20 cellular contexts compared by ENCODE assay signal in genomic region chr15:35723852-35724251, GRCh38.
"Had no signal": no experiment of that assay in that cellular context is flagged by ENCODE, and none has a peak within 500 bp of the region (broad histone marks: within the 10 kb centered on the region; RNA-seq: fewer than 3 reads in every experiment).

No MANE protein-coding gene starts in this region.

- H3K4me3 ChIP-seq: esophagus muscularis mucosa, gastroesophageal sphincter, heart left ventricle, pancreas, spleen, tibial artery had no signal

- H3K4me1 Mint-ChIP-seq: activated CD4-positive, alpha-beta T cell treated with anti-CD3 and anti-CD28 coated beads, Interleukin-2, amount 10 ng/mL, durations not matched to agents 24 days and 14 days; activated naive CD8-positive, alpha-beta T cell treated with anti-CD3 and anti-CD28 coated beads for 36 hours; activated T-helper 17 cell treated with anti-CD3 and anti-CD28 coated beads, Interleukin-2, amount 50 U/mL, for 72 hours; central memory CD8-positive, alpha-beta T cell; memory B cell; naive thymus-derived CD8-positive, alpha-beta T cell had no signal

- H3K36me3 ChIP-seq: esophagus muscularis mucosa, gastroesophageal sphincter, heart left ventricle, pancreas, spleen, tibial artery had no signal

- H3K4me3 Mint-ChIP-seq: activated CD4-positive, alpha-beta T cell treated with anti-CD3 and anti-CD28 coated beads, Interleukin-2, amount 10 ng/mL, durations not matched to agents 24 days and 14 days; activated CD8-positive, alpha-beta T cell treated with anti-CD3 and anti-CD28 coated beads for 36 hours; activated naive CD8-positive, alpha-beta T cell treated with anti-CD3 and anti-CD28 coated beads for 36 hours; activated T-helper 17 cell treated with anti-CD3 and anti-CD28 coated beads, Interleukin-2, amount 50 U/mL, for 72 hours; central memory CD8-positive, alpha-beta T cell; dendritic cell treated with granulocyte-macrophage colony-stimulating factor and Interleukin-4, amounts not matched to agents 40 ng/mL and 50 ng/mL, for 4 days; memory B cell; naive thymus-derived CD8-positive, alpha-beta T cell had no signal

- H3K9me3 ChIP-seq: esophagus muscularis mucosa, gastroesophageal sphincter, heart left ventricle, pancreas, spleen, tibial artery had no signal

- H3K27ac Mint-ChIP-seq: activated CD4-positive, alpha-beta T cell treated with anti-CD3 and anti-CD28 coated beads, Interleukin-2, amount 10 ng/mL, durations not matched to agents 24 days and 14 days; activated CD8-positive, alpha-beta T cell treated with anti-CD3 and anti-CD28 coated beads for 36 hours; activated naive CD8-positive, alpha-beta T cell treated with anti-CD3 and anti-CD28 coated beads for 36 hours; activated T-helper 17 cell treated with anti-CD3 and anti-CD28 coated beads, Interleukin-2, amount 50 U/mL, for 72 hours; dendritic cell treated with granulocyte-macrophage colony-stimulating factor and Interleukin-4, amounts not matched to agents 40 ng/mL and 50 ng/mL, for 4 days; memory B cell; naive thymus-derived CD8-positive, alpha-beta T cell had no signal

- H3K9me3 Mint-ChIP-seq: activated CD4-positive, alpha-beta T cell treated with anti-CD3 and anti-CD28 coated beads, Interleukin-2, amount 10 ng/mL, durations not matched to agents 24 days and 14 days; activated CD8-positive, alpha-beta T cell treated with anti-CD3 and anti-CD28 coated beads for 36 hours; activated naive CD8-positive, alpha-beta T cell treated with anti-CD3 and anti-CD28 coated beads for 36 hours; dendritic cell treated with granulocyte-macrophage colony-stimulating factor and Interleukin-4, amounts not matched to agents 40 ng/mL and 50 ng/mL, for 4 days had no signal

- H3K27me3 Mint-ChIP-seq: activated CD4-positive, alpha-beta T cell treated with anti-CD3 and anti-CD28 coated beads, Interleukin-2, amount 10 ng/mL, durations not matched to agents 24 days and 14 days; dendritic cell treated with granulocyte-macrophage colony-stimulating factor and Interleukin-4, amounts not matched to agents 40 ng/mL and 50 ng/mL, for 4 days had no signal

- H3K27me3 ChIP-seq: esophagus muscularis mucosa, gastroesophageal sphincter, heart left ventricle, pancreas, spleen, tibial artery had no signal

- H3K4me1 ChIP-seq: heart left ventricle, spleen, tibial artery had no signal

- DNase-seq: activated CD4-positive, alpha-beta T cell treated with anti-CD3 and anti-CD28 coated beads, Interleukin-2, amount 10 ng/mL, durations not matched to agents 24 days and 14 days; activated CD8-positive, alpha-beta T cell treated with anti-CD3 and anti-CD28 coated beads for 36 hours; activated naive CD4-positive, alpha-beta T cell; activated naive CD8-positive, alpha-beta T cell treated with anti-CD3 and anti-CD28 coated beads for 36 hours; activated T-cell treated with anti-CD3 and anti-CD28 coated beads, Interleukin-2, amount 50 U/mL, for 1 hour; effector CD8-positive, alpha-beta T cell; heart left ventricle; left ventricle myocardium superior; naive thymus-derived CD8-positive, alpha-beta T cell; pancreas; spleen; stimulated activated CD4-positive, alpha-beta T cell treated with anti-CD3 and anti-CD28 coated beads, Interleukin-4, amount 100 ng/mL, for 4 hours; stimulated activated naive CD4-positive, alpha-beta T cell; tibial artery had no signal

- H3K36me3 Mint-ChIP-seq: activated naive CD8-positive, alpha-beta T cell treated with anti-CD3 and anti-CD28 coated beads for 36 hours; memory B cell; naive thymus-derived CD8-positive, alpha-beta T cell had no signal
